11 cellular contexts compared by ENCODE assay signal in the genomic region with DNA sequence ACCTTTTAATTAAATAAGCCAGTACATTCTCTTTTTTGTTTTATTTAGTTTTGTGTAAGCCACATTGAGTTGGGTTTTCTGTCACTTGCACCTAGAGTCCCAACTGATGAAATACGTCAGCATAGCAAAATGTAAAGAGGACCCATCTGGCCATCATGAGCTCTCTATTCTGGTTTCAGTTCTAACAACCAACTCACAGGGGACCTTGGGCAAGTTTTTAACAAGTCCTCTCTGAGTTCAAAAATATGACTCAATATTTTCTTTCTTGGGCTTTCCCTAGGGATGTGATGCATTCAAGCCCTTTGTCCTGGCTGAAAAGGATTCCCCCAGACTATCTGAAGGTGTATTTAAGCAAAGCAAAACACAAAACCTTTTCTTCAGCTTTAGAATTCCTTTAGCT. TPM values are rescaled to one million over a fixed set of nuclear protein-coding genes. Genes with fewer than 3 reads are reported as not detected.
DNase-seq lines count a peak whose midpoint lies in the region; ATAC-seq and TF ChIP-seq lines count a peak whose summit lies in the region.
"Had no signal": no experiment of that assay in that cellular context is flagged by ENCODE, and none has a peak within 500 bp of the region (broad histone marks: within the 10 kb centered on the region; RNA-seq: fewer than 3 reads in every experiment).

No MANE protein-coding gene starts in this region.

- H3K4me3 ChIP-seq in AG10803 (ENCODE audit: low read length) (no peak overlapping the region), upper lobe of right lung (no peak overlapping the region)

- H3K27ac Mint-ChIP-seq in natural killer cell: no peak overlapping the region
- H3K27ac Mint-ChIP-seq: effector memory CD8-positive, alpha-beta T cell had no signal

- no peaks in the 10 kb centered on the region for H3K27me3 Mint-ChIP-seq in natural killer cell (ENCODE audit: low read depth in 2 of 2)
- H3K27me3 Mint-ChIP-seq: effector memory CD8-positive, alpha-beta T cell had no signal

- no peak overlapping the region for H3K27ac ChIP-seq in upper lobe of right lung
- H3K27ac ChIP-seq: KMS-11 had no signal

- peak; percentile 95 for ATAC-seq in GM19025 (IDR thresholded peaks at IDR 0.05; ENCODE audit: low read depth, unreplicated experiment)
- ATAC-seq in HG02610 (IDR thresholded peaks at IDR 0.05; ENCODE audit: unreplicated experiment): peak; percentile 98
- peak; percentile 94 for ATAC-seq in HG03469 (IDR thresholded peaks at IDR 0.05; ENCODE audit: unreplicated experiment)
- ATAC-seq in natural killer cell: no peak
- ATAC-seq in upper lobe of right lung: no peak
- ATAC-seq: effector memory CD8-positive, alpha-beta T cell had no signal

- H3K27me3 ChIP-seq in upper lobe of right lung: no peaks in the 10 kb centered on the region

- H3K9me3 Mint-ChIP-seq in natural killer cell: no peaks in the 10 kb centered on the region
- H3K9me3 Mint-ChIP-seq: effector memory CD8-positive, alpha-beta T cell had no signal

- no peaks in the 10 kb centered on the region for H3K4me1 ChIP-seq in upper lobe of right lung

- H3K9me3 ChIP-seq in upper lobe of right lung: no peaks in the 10 kb centered on the region

- TF ChIP-seq CTCF in AG10803 (conservative IDR thresholded peaks at IDR 0.05; ENCODE audit: low read length) (no peak), natural killer cell (IDR thresholded peaks at IDR 0.05) (no peak), upper lobe of right lung (IDR thresholded peaks at IDR 0.05) (no peak)

- intact Hi-C loops in natural killer cell (cut with micrococcal nuclease): no loop called here
- intact Hi-C loops in upper lobe of right lung (cut with DNase I): no loop called here

- no peaks in the 10 kb centered on the region for H3K36me3 Mint-ChIP-seq in natural killer cell

- DNase-seq in AG10803 (ENCODE audit: low read depth) (peak; percentile 1), natural killer cell (no peak), upper lobe of right lung (no peak), NCI-H2029 treated with DMSO at 0.1 percent for 48 hours (lab: John Stamatoyannopoulos, UW) (no peak), DMS79 treated with DMSO at 0.1 percent for 48 hours (lab: John Stamatoyannopoulos, UW) (no peak)
- DNase-seq: effector memory CD8-positive, alpha-beta T cell; T1000 had no signal

- no peak overlapping the region for H3K4me3 Mint-ChIP-seq in natural killer cell
- H3K4me3 Mint-ChIP-seq: effector memory CD8-positive, alpha-beta T cell had no signal

- H3K4me1 Mint-ChIP-seq in natural killer cell: no peaks in the 10 kb centered on the region

- no peaks in the 10 kb centered on the region for H3K36me3 ChIP-seq in upper lobe of right lung

RNA-seq across cellular contexts. Expression of a gene that starts 32.9 kb away (rescaled TPM):
- under 1 TPM; 0.05 to 0.26 (median 0.08) TPM for total RNA-seq in natural killer cell
- total RNA-seq in upper lobe of right lung: 12.1 TPM

Comparison
In these comparisons a context has a peak if more than half of its experiments do, and no peak if none do; other contexts are left out.
1. ATAC-seq: peak in GM19025 (single experiment), HG02610 (single experiment) and HG03469 (single experiment); none in natural killer cell (0 of 3) and upper lobe of right lung (single experiment).
2. RNA of a gene that starts 32.9 kb away (total RNA-seq): 12.1 TPM in upper lobe of right lung (single experiment); 0.05 to 0.26 TPM in natural killer cell; every median in the first group is over 10 times any median in the second.